In the genomic region with DNA sequence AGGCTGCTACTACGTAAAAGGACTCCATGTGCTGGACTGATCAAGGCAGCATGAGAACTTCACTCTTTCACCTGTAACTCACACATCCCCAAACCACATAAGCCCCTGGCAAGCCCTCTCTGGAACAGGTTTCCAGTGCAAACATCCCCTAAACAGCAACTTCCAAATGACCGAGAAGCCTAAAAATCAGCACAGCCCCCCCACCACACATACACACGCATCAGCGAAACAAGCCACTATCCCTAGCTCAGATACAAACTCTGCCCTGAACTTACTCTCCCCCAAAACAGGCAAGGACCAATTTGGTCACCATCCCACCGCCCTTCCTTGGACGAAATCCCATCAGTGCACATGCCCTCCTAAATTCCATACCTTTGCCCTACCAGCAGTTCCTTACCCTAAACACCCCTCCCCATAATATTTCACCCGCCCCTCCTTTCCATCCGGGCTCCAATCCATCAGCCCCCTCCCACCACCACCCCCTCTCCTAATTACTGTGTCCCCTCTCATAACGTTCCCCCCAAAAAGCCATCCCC, we compare ENCODE assay signal across 1 cellular context.
TF ChIP-seq lines count a peak whose summit lies in the region.

No MANE protein-coding gene starts in this region.

TF ChIP-seq in endothelial cell of umbilical vein, 7 proteins besides CTCF, POLR2A, EP300 and RAD21:
- TF ChIP-seq POLR2AphosphoS5 (IDR thresholded peaks at IDR 0.05; ENCODE audit: insufficient read depth, low read depth, low read length) (no peak), MYC (IDR thresholded peaks at IDR 0.05; ENCODE audit: low read depth, low read length) (no peak), GATA2 (IDR thresholded peaks at IDR 0.05; ENCODE audit: insufficient read depth, insufficient read length, low read depth, low read length) (no peak), EZH2 (IDR thresholded peaks at IDR 0.05; ENCODE audit: borderline replicate concordance, low read depth, low read length, severe bottlenecking) (no peak)
